Comparison of ENCODE assay signal across 1 cellular context in the genomic region with DNA sequence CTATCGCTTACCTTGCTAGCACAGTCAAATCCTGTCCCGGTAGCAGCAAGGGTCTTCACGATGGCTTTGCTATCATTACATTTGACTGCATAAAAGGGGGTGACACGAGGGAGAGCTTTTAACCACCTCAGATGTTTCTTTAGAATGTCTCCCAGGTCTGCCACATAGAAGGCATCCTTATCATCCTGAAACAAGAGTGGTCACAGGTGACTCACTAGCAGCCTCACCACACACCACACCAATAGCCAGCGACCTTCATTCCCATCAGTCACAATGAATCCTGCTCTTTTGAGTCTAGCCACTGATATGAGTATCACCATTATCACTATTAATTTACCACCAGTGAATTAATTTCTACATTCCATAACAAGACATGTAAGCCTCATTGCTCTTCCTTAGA.
TF ChIP-seq lines count a peak whose summit lies in the region.

No MANE protein-coding gene starts in this region.

TF ChIP-seq in GM12878, 131 proteins besides CTCF, POLR2A, EP300 and RAD21 (continued from another document):
- TF ChIP-seq BCLAF1 (IDR thresholded peaks at IDR 0.05), result no peak
- TF ChIP-seq SKIL (IDR thresholded peaks at IDR 0.05; ENCODE audit: low read depth, poor library complexity, severe bottlenecking), result peak; percentile 70
- TF ChIP-seq MTA3 (IDR thresholded peaks at IDR 0.05; ENCODE audit: borderline replicate concordance, low read length), result no peak
- no peak for TF ChIP-seq BACH1 (IDR thresholded peaks at IDR 0.05; ENCODE audit: borderline replicate concordance)
- TF ChIP-seq, protein P1, sequence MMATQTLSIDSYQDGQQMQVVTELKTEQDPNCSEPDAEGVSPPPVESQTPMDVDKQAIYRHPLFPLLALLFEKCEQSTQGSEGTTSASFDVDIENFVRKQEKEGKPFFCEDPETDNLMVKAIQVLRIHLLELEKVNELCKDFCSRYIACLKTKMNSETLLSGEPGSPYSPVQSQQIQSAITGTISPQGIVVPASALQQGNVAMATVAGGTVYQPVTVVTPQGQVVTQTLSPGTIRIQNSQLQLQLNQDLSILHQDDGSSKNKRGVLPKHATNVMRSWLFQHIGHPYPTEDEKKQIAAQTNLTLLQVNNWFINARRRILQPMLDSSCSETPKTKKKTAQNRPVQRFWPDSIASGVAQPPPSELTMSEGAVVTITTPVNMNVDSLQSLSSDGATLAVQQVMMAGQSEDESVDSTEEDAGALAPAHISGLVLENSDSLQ (IDR thresholded peaks at IDR 0.05), result no peak
- TF ChIP-seq JUNB (IDR thresholded peaks at IDR 0.05), result peak; percentile 74
- no peak for TF ChIP-seq MEF2B (IDR thresholded peaks at IDR 0.05; ENCODE audit: partially characterized antibody, poor library complexity, severe bottlenecking)
- TF ChIP-seq ZNF24 (IDR thresholded peaks at IDR 0.05), result no peak
- TF ChIP-seq IKZF2 (IDR thresholded peaks at IDR 0.05), result peak; percentile 25 to 42; a peak in 2 of 4 replicates
- TF ChIP-seq IKZF1 (conservative IDR thresholded peaks at IDR 0.05), result peak; percentile 26; the same call in 1 of the 2 replicates
- no peak for TF ChIP-seq NR2C2 (IDR thresholded peaks at IDR 0.05; ENCODE audit: borderline replicate concordance, control insufficient read depth, insufficient read length, low read depth)
- TF ChIP-seq RUNX3 (IDR thresholded peaks at IDR 0.05; ENCODE audit: low read length), result peak; percentile 96
- no peak for TF ChIP-seq STAT1 (conservative IDR thresholded peaks at IDR 0.05)
- TF ChIP-seq, protein P2, sequence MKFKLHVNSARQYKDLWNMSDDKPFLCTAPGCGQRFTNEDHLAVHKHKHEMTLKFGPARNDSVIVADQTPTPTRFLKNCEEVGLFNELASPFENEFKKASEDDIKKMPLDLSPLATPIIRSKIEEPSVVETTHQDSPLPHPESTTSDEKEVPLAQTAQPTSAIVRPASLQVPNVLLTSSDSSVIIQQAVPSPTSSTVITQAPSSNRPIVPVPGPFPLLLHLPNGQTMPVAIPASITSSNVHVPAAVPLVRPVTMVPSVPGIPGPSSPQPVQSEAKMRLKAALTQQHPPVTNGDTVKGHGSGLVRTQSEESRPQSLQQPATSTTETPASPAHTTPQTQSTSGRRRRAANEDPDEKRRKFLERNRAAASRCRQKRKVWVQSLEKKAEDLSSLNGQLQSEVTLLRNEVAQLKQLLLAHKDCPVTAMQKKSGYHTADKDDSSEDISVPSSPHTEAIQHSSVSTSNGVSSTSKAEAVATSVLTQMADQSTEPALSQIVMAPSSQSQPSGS (IDR thresholded peaks at IDR 0.05; ENCODE audit: low read length), result 0 out of 2 replicates have a peak, but pooled peaks have one; percentile 50
- no peak for TF ChIP-seq ESRRA (IDR thresholded peaks at IDR 0.05; ENCODE audit: low read length)
- peak; percentile 65; the same call in 1 of the 2 replicates for TF ChIP-seq NFIC (IDR thresholded peaks at IDR 0.05; ENCODE audit: low read depth, low read length)
- no peak for TF ChIP-seq KLF5 (IDR thresholded peaks at IDR 0.05; ENCODE audit: partially characterized antibody)
- no peak for TF ChIP-seq RFX5 (IDR thresholded peaks at IDR 0.05; ENCODE audit: low read depth, low read length)
- TF ChIP-seq SREBF1 (IDR thresholded peaks at IDR 0.05; ENCODE audit: low read length), result no peak
- no peak for TF ChIP-seq SMAD1 (IDR thresholded peaks at IDR 0.05; ENCODE audit: low read depth, partially characterized antibody)
- peak; percentile 53; the same call in 1 of the 2 replicates for TF ChIP-seq CREM (IDR thresholded peaks at IDR 0.05; ENCODE audit: low read depth)
- no peak for TF ChIP-seq SRF (IDR thresholded peaks at IDR 0.05; ENCODE audit: low read depth in 2 of 2, low read length in 2 of 2)
- peak; percentile 51; the same call in 1 of the 2 replicates for TF ChIP-seq ZBED1 (IDR thresholded peaks at IDR 0.05; ENCODE audit: borderline replicate concordance)
- peak; percentile 41; the same call in 1 of the 2 replicates for TF ChIP-seq EED (IDR thresholded peaks at IDR 0.05; ENCODE audit: low read depth)
- TF ChIP-seq NFYA (IDR thresholded peaks at IDR 0.05; ENCODE audit: borderline replicate concordance, low read depth, low read length), result no peak
- TF ChIP-seq ASH2L (IDR thresholded peaks at IDR 0.05; ENCODE audit: borderline replicate concordance, low read depth), result no peak
- 0 out of 2 replicates have a peak, but pooled peaks have one; percentile 16 for TF ChIP-seq CREB1 (IDR thresholded peaks at IDR 0.05; ENCODE audit: low read depth)
- peak; percentile 56; the same call in 1 of the 2 replicates for TF ChIP-seq POLR2AphosphoS5 (IDR thresholded peaks at IDR 0.05; ENCODE audit: low read length)
- TF ChIP-seq SIN3A (IDR thresholded peaks at IDR 0.05; ENCODE audit: low read depth, low read length), result no peak
- TF ChIP-seq HDGF (IDR thresholded peaks at IDR 0.05), result 0 out of 2 replicates have a peak, but pooled peaks have one; percentile 23
- TF ChIP-seq MLLT1 (IDR thresholded peaks at IDR 0.05), result no peak
- peak; percentile 44; the same call in 1 of the 2 replicates for TF ChIP-seq MTA2 (IDR thresholded peaks at IDR 0.05; ENCODE audit: low read depth)
- no peak for TF ChIP-seq SMARCA5 (IDR thresholded peaks at IDR 0.05)
- TF ChIP-seq CBFB (IDR thresholded peaks at IDR 0.05; ENCODE audit: low read depth), result 0 out of 2 replicates have a peak, but pooled peaks have one; percentile 50
- no peak for TF ChIP-seq SP1 (IDR thresholded peaks at IDR 0.05; ENCODE audit: low read depth, low read length)
- TF ChIP-seq IRF4 (IDR thresholded peaks at IDR 0.05; ENCODE audit: low read depth, low read length), result peak; percentile 64; the same call in 1 of the 2 replicates
- peak; percentile 68; the same call in 1 of the 2 replicates for TF ChIP-seq BCL11A (IDR thresholded peaks at IDR 0.05; ENCODE audit: low read depth, low read length)
